14 cellular contexts compared by ENCODE assay signal in genomic region chr20:42441862-42442196, GRCh38.
"Had no signal": no experiment of that assay in that cellular context is flagged by ENCODE, and none has a peak within 500 bp of the region (broad histone marks: within the 10 kb centered on the region; RNA-seq: fewer than 3 reads in every experiment).

No MANE protein-coding gene starts in this region.

- H3K4me3 ChIP-seq: cardiac muscle cell, skin epidermis had no signal

- H3K27me3 ChIP-seq: cardiac muscle cell had no signal

- DNase-seq: activated CD4-positive, alpha-beta T cell treated with anti-CD3 and anti-CD28 coated beads, Interleukin-2, amount 50 U/mL, for 1 hour; activated CD4-positive, CD25-positive, alpha-beta regulatory T cell treated with anti-CD3 and anti-CD28 coated beads, Interleukin-2, amount 50 U/mL, for 72 hours; activated CD8-positive, alpha-beta memory T cell treated with anti-CD3 and anti-CD28 coated beads for 24 hours; activated CD8-positive, alpha-beta memory T cell treated with anti-CD3 and anti-CD28 coated beads, Interleukin-2, amount 50 U/mL, for 48 hours; activated effector memory CD4-positive, alpha-beta T cell treated with Interleukin-2 at 50 U/mL for 16 hours; activated T-cell treated with anti-CD3 and anti-CD28 coated beads, Interleukin-2, amount 50 U/mL, for 48 hours; foreskin fibroblast; nephron progenitor cell; stimulated activated CD4-positive, alpha-beta T cell treated with anti-CD3 and anti-CD28 coated beads, Interleukin-15, amount 100 ng/mL, for 24 hours; stimulated activated CD4-positive, alpha-beta T cell treated with anti-CD3 and anti-CD28 coated beads, Interleukin-2, amount 100 ng/mL, for 48 hours; T1000; trophoblast cell had no signal

- H3K27ac ChIP-seq: cardiac muscle cell, skin epidermis had no signal

- H3K36me3 ChIP-seq: cardiac muscle cell had no signal
